ENCODE assay signal across 8 cellular contexts in the genomic region with DNA sequence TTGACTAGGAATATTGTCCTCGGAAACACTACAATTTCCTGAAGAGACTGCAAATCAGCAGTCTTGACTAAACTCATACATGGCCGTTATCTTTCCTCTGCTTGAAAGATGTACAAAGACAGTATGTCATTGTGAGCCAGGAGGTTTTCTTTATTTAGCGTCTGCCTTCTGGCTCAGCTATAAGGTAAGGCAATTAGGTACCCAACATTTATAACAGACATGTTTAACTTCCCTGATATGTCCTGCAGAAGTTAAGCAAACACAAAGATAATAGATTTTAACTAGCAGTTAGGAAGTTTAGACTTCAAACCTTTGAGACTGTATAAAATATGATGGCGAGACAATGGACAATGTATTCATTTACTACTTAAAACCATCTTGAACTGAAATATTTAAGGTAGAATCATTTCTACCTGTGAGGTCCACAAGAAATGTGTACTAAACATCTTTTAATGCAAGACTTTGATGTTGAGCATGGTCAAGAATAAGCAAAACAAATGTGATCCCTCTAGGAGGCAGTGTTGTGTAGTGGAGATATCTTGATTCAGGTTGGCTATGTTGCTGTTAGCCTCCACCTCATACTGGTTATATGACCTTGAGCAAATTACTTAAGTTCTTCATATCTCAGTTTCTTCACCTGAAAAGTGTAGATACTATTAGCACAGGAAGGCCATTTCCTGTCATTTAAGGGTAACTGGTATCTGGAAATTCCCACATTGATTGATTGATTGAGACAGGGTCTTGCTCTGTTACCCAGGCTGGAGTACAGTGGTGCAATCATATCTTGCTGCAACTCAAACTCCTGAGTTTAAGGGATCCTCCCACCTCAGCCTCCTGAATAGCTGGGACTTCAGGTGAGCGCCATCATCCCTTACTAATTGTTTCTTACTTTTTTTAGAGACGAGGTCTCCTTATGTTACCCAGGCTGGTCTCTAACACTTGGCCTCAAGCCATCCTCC.
DNase-seq lines count a peak whose midpoint lies in the region; ATAC-seq and TF ChIP-seq lines count a peak whose summit lies in the region.

No MANE protein-coding gene starts in this region.

- no peaks in the 10 kb centered on the region for H3K36me3 Mint-ChIP-seq in HFFc6 (ENCODE audit: low read depth)

- intact Hi-C loops in sciatic nerve (cut with DNase I): no loop called here

- no peak overlapping the region for H3K27ac Mint-ChIP-seq in HFFc6

- ATAC-seq in sciatic nerve: no peak

- DNase-seq in NCI-H2196 (lab: John Stamatoyannopoulos, UW; ENCODE audit: unreplicated experiment) (peak; percentile 19), NCI-H2196 treated with DMSO at 0.1 percent for 48 hours (lab: John Stamatoyannopoulos, UW; ENCODE audit: unreplicated experiment) (no peak), HFFc6 (peak; percentile 62), NCI-H446 treated with DMSO at 0.1 percent for 48 hours (lab: John Stamatoyannopoulos, UW) (peak; percentile 59), cerebellar cortex (ENCODE audit: low spot score) (peak; percentile 28), myocyte (ENCODE audit: low read depth) (peak; percentile 70), SW 1271 (lab: John Stamatoyannopoulos, UW) (no peak), sciatic nerve (ENCODE audit: low spot score) (no peak)

- peaks cover 3% of the 10 kb centered on the region; the same call in 1 of the 2 replicates for H3K27me3 Mint-ChIP-seq in HFFc6 (ENCODE audit: insufficient read depth)

- no peak overlapping the region for H3K4me3 Mint-ChIP-seq in HFFc6

- H3K4me1 Mint-ChIP-seq in HFFc6 (ENCODE audit: low read depth): peaks cover 6% of the 10 kb centered on the region; the same call in 1 of the 2 replicates

- TF ChIP-seq CTCF in HFFc6 (IDR thresholded peaks at IDR 0.05): peak; percentile 83

- H3K9me3 Mint-ChIP-seq in HFFc6: no peaks in the 10 kb centered on the region

Comparison
In these comparisons a context has a peak if more than half of its experiments do, and no peak if none do; other contexts are left out.
1. DNase-seq: peak in NCI-H2196 (single experiment), HFFc6 (single experiment), NCI-H446 treated with DMSO at 0.1 percent for 48 hours (single experiment), cerebellar cortex (single experiment) and myocyte (single experiment); none in NCI-H2196 treated with DMSO at 0.1 percent for 48 hours (single experiment), SW 1271 (0 of 2) and sciatic nerve (single experiment).